ENCODE assay signal across 13 cellular contexts in the genomic region with DNA sequence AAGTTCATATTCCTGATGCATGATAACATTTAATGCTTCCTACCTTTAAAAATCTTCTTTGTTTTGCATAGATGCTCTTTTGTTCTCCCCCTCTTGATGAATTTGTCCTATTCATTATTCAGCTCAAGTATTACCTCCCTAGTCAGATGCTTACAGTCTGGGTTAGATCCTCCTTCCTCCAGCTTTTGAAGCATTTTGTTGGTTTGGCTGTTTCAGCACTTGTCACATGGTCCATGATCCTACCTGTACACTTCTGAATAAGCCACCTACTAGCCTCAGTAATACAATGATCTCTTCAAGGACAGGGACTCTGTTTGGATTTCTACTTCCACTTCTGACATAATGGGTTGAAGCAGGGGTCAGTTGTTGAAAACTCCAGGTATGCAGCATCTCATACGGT.
"Had no signal": no experiment of that assay in that cellular context is flagged by ENCODE, and none has a peak within 500 bp of the region (broad histone marks: within the 10 kb centered on the region; RNA-seq: fewer than 3 reads in every experiment).

No MANE protein-coding gene starts in this region.

- H3K27me3 Mint-ChIP-seq: naive B cell had no signal

- H3K9me3 ChIP-seq: gastroesophageal sphincter, heart right ventricle, thoracic aorta, upper lobe of right lung had no signal

- H3K9me3 Mint-ChIP-seq: activated T-cell treated with anti-CD3 and anti-CD28 coated beads, Interleukin-2, amount 50 U/mL, for 72 hours; endodermal cell; naive B cell; T-helper 2 cell treated with Interferon-gamma antibody and Interleukin-4, amounts not matched to agents 5 μg/mL and 100 μg/mL, for 36 hours had no signal

- H3K4me1 Mint-ChIP-seq: endodermal cell had no signal

- DNase-seq: activated CD4-positive, alpha-beta T cell treated with anti-CD3 and anti-CD28 coated beads, Interleukin-2, amount 50 U/mL, for 4 hours; activated CD4-positive, CD25-positive, alpha-beta regulatory T cell; activated gamma-delta T cell; activated T-cell treated with anti-CD3 and anti-CD28 coated beads, Interleukin-2, amount 50 U/mL, for 72 hours; heart right ventricle; left colon; naive B cell; stimulated activated CD4-positive, alpha-beta T cell treated with anti-CD3 and anti-CD28 coated beads, Interleukin-1b, Interleukin-23, amount 100 ng/mL, for 48 hours; upper lobe of right lung had no signal

- H3K36me3 ChIP-seq: gastroesophageal sphincter, thoracic aorta, upper lobe of right lung had no signal

- ATAC-seq: gastroesophageal sphincter, heart right ventricle, left colon had no signal

- H3K27ac ChIP-seq: gastroesophageal sphincter, heart right ventricle, thoracic aorta, upper lobe of right lung had no signal

- H3K27ac Mint-ChIP-seq: activated T-cell treated with anti-CD3 and anti-CD28 coated beads, Interleukin-2, amount 50 U/mL, for 72 hours; endodermal cell; naive B cell; T-helper 2 cell treated with Interferon-gamma antibody and Interleukin-4, amounts not matched to agents 5 μg/mL and 100 μg/mL, for 36 hours had no signal

- H3K4me3 Mint-ChIP-seq: activated T-cell treated with anti-CD3 and anti-CD28 coated beads, Interleukin-2, amount 50 U/mL, for 72 hours; endodermal cell; naive B cell; T-helper 2 cell treated with Interferon-gamma antibody and Interleukin-4, amounts not matched to agents 5 μg/mL and 100 μg/mL, for 36 hours had no signal
